In genomic region chr20:22460231-22460630, GRCh38 we compare ENCODE assay signal across 23 cellular contexts.
DNase-seq lines count a peak whose midpoint lies in the region; ATAC-seq, FAIRE-seq and TF ChIP-seq lines count a peak whose summit lies in the region.
"Had no signal": no experiment of that assay in that cellular context is flagged by ENCODE, and none has a peak within 500 bp of the region (broad histone marks: within the 10 kb centered on the region; RNA-seq: fewer than 3 reads in every experiment).

No MANE protein-coding gene starts in this region.

- no peak overlapping the region for H3K27ac ChIP-seq in lower lobe of right lung
- H3K27ac ChIP-seq: HL-60, SK-N-MC had no signal

- no peaks in the 10 kb centered on the region for H3K36me3 Mint-ChIP-seq in activated T-helper 1 cell treated with anti-CD3 and anti-CD28 coated beads, Interleukin-12 subunit alpha, Interleukin-12 subunit beta, Interleukin-2, Interleukin-4 antibody, amounts not matched to agents 30 ng/mL and 10 ng/mL and 1 ng/mL, durations not matched to agents 14 hours and 24 hours and 36 hours (ENCODE audit: low read depth)
- H3K36me3 Mint-ChIP-seq: IgD-negative memory B cell had no signal

- no peaks in the 10 kb centered on the region for H3K9me3 Mint-ChIP-seq in activated T-helper 1 cell treated with anti-CD3 and anti-CD28 coated beads, Interleukin-12 subunit alpha, Interleukin-12 subunit beta, Interleukin-2, Interleukin-4 antibody, amounts not matched to agents 30 ng/mL and 10 ng/mL and 1 ng/mL, durations not matched to agents 14 hours and 24 hours and 36 hours

- H3K27me3 ChIP-seq in bronchial epithelial cell (ENCODE audit: control insufficient read depth, insufficient read depth, low read length), result no peaks in the 10 kb centered on the region
- no peaks in the 10 kb centered on the region for H3K27me3 ChIP-seq in lower lobe of right lung (ENCODE audit: low read depth)
- H3K27me3 ChIP-seq: BE2C had no signal

- FAIRE-seq in bronchial epithelial cell (lab: Jason Lieb, UNC), result no peak
- FAIRE-seq: GM18507, HTR-8/SVneo had no signal

- no peak for TF ChIP-seq CTCF in bronchial epithelial cell (IDR thresholded peaks at IDR 0.05; ENCODE audit: insufficient read depth, low read length, severe bottlenecking)
- TF ChIP-seq CTCF in lower lobe of right lung (IDR thresholded peaks at IDR 0.05), result no peak

- no peaks in the 10 kb centered on the region for H3K4me1 ChIP-seq in lower lobe of right lung
- H3K4me1 ChIP-seq: BE2C had no signal

- no peaks in the 10 kb centered on the region for H3K27me3 Mint-ChIP-seq in activated T-helper 1 cell treated with anti-CD3 and anti-CD28 coated beads, Interleukin-12 subunit alpha, Interleukin-12 subunit beta, Interleukin-2, Interleukin-4 antibody, amounts not matched to agents 30 ng/mL and 10 ng/mL and 1 ng/mL, durations not matched to agents 14 hours and 24 hours and 36 hours (ENCODE audit: insufficient read depth)
- H3K27me3 Mint-ChIP-seq: IgD-negative memory B cell had no signal

- H3K9me3 ChIP-seq in lower lobe of right lung, result no peaks in the 10 kb centered on the region
- H3K9me3 ChIP-seq: BE2C had no signal

- peak; percentile 36 for DNase-seq in DMS153 (lab: John Stamatoyannopoulos, UW)
- peak; percentile 63 for DNase-seq in HPDE6-E6E7 (ENCODE audit: extremely low spot score)
- peak; percentile 85 for DNase-seq in bronchial epithelial cell (ENCODE audit: low read depth)
- DNase-seq in lower lobe of right lung, result no peak
- DNase-seq in NCI-H748 (lab: John Stamatoyannopoulos, UW; ENCODE audit: unreplicated experiment), result no peak
- DNase-seq in Right ventricle myocardium inferior (ENCODE audit: missing footprints), result no peak
- no peak for DNase-seq in stimulated activated naive CD4-positive, alpha-beta T cell treated with Interleukin-2 at 50 U/mL for 16 hours (lab: John Stamatoyannopoulos, UW)
- DNase-seq in activated T-helper 1 cell treated with anti-CD3 and anti-CD28 coated beads, Interleukin-12 subunit alpha, Interleukin-12 subunit beta, Interleukin-2, Interleukin-4 antibody, amounts not matched to agents 30 ng/mL and 10 ng/mL and 1 ng/mL, durations not matched to agents 14 hours and 24 hours and 36 hours (ENCODE audit: low spot score), result no peak
- DNase-seq: BE2C, GDM1, GOT3, HCEC 1CT, MV-4-11, NCI-H1105 treated with DMSO at 0.1 percent for 48 hours, NCI-H226, NCI-H524 treated with DMSO at 0.1 percent for 48 hours, SHP77 treated with DMSO at 0.1 percent for 48 hours, SW 1271 had no signal

- ATAC-seq in lower lobe of right lung (peak; percentile 65 to 69), Right ventricle myocardium inferior (no peak)

- no peak overlapping the region for H3K27ac Mint-ChIP-seq in activated T-helper 1 cell treated with anti-CD3 and anti-CD28 coated beads, Interleukin-12 subunit alpha, Interleukin-12 subunit beta, Interleukin-2, Interleukin-4 antibody, amounts not matched to agents 30 ng/mL and 10 ng/mL and 1 ng/mL, durations not matched to agents 14 hours and 24 hours and 36 hours
- H3K27ac Mint-ChIP-seq: IgD-negative memory B cell had no signal

- H3K4me1 Mint-ChIP-seq in activated T-helper 1 cell treated with anti-CD3 and anti-CD28 coated beads, Interleukin-12 subunit alpha, Interleukin-12 subunit beta, Interleukin-2, Interleukin-4 antibody, amounts not matched to agents 30 ng/mL and 10 ng/mL and 1 ng/mL, durations not matched to agents 14 hours and 24 hours and 36 hours (ENCODE audit: low read depth), result no peaks in the 10 kb centered on the region
- H3K4me1 Mint-ChIP-seq: IgD-negative memory B cell had no signal

- intact Hi-C loops in lower lobe of right lung (cut with DNase I), result no loop called here
- intact Hi-C loops in Right ventricle myocardium inferior (cut with DNase I), result no loop called here
- intact Hi-C loops in activated T-helper 1 cell treated with anti-CD3 and anti-CD28 coated beads, Interleukin-12 subunit alpha, Interleukin-12 subunit beta, Interleukin-2, Interleukin-4 antibody, amounts not matched to agents 30 ng/mL and 10 ng/mL and 1 ng/mL, durations not matched to agents 14 hours and 24 hours and 36 hours (cut with micrococcal nuclease), result no loop called here

- H3K4me3 ChIP-seq in bronchial epithelial cell (ENCODE audit: low read depth, low read length), result no peak overlapping the region
- H3K4me3 ChIP-seq in lower lobe of right lung, result no peak overlapping the region
- H3K4me3 ChIP-seq: SK-N-MC had no signal

- H3K4me3 Mint-ChIP-seq in activated T-helper 1 cell treated with anti-CD3 and anti-CD28 coated beads, Interleukin-12 subunit alpha, Interleukin-12 subunit beta, Interleukin-2, Interleukin-4 antibody, amounts not matched to agents 30 ng/mL and 10 ng/mL and 1 ng/mL, durations not matched to agents 14 hours and 24 hours and 36 hours, result no peak overlapping the region
- H3K4me3 Mint-ChIP-seq: IgD-negative memory B cell had no signal

- H3K36me3 ChIP-seq in bronchial epithelial cell (ENCODE audit: control insufficient read depth, insufficient read depth, low read length) (no peaks in the 10 kb centered on the region), lower lobe of right lung (no peaks in the 10 kb centered on the region)
- H3K36me3 ChIP-seq: BE2C had no signal

Comparison
In these comparisons a context has a peak if more than half of its experiments do, and no peak if none do; other contexts are left out.
1. DNase-seq: peak in DMS153 (single experiment), HPDE6-E6E7 (single experiment) and bronchial epithelial cell (single experiment); none in lower lobe of right lung (single experiment), NCI-H748 (single experiment), Right ventricle myocardium inferior (single experiment), stimulated activated naive CD4-positive, alpha-beta T cell treated with Interleukin-2 at 50 U/mL for 16 hours (single experiment) and activated T-helper 1 cell treated with anti-CD3 and anti-CD28 coated beads, Interleukin-12 subunit alpha, Interleukin-12 subunit beta, Interleukin-2, Interleukin-4 antibody, amounts not matched to agents 30 ng/mL and 10 ng/mL and 1 ng/mL, durations not matched to agents 14 hours and 24 hours and 36 hours (single experiment).